1 cellular context compared by ENCODE assay signal in the genomic region with DNA sequence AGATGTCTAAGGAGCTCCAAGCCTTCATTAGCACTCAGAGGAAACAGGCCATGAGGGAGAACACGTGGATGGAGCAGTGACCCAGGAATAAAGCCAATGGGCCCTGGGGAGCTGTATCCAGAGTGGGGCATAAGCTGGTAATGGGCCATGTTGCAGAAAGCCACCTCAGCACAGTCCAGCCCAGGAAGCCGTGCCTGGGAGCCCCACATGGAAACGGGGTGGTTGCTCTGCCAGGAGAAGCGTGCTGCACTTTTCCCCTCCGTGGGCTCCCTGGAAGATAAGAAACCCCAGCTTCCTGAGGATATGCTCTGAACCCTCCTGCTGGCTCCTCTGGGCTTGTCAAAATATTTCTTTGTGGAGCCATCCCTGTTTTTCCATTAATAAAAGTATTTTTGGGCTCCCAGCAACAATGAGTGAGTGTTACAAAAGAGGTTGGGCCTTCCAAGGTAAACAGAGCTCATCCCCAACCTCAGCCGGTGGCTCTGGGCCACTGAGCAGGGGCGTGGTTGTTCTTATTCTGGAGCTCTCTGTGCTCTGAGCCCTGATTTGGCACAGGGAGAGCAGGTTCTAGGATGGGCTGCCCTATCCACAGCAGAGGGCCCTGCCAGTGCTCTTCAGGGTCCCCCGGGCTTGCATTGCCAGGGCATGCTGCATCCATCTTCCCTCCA.
TF ChIP-seq lines count a peak whose summit lies in the region.

No MANE protein-coding gene starts in this region.

TF ChIP-seq in K562, 482 proteins besides CTCF, POLR2A, EP300 and RAD21:
- TF ChIP-seq, protein P1, sequence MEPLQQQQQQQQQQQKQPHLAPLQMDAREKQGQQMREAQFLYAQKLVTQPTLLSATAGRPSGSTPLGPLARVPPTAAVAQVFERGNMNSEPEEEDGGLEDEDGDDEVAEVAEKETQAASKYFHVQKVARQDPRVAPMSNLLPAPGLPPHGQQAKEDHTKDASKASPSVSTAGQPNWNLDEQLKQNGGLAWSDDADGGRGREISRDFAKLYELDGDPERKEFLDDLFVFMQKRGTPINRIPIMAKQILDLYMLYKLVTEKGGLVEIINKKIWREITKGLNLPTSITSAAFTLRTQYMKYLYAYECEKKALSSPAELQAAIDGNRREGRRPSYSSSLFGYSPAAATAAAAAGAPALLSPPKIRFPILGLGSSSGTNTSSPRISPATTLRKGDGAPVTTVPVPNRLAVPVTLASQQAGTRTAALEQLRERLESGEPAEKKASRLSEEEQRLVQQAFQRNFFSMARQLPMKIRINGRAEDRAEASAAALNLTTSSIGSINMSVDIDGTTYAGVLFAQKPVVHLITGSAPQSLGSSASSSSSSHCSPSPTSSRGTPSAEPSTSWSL (CRISPR knock-in tag; IDR thresholded peaks at IDR 0.05; ENCODE audit: borderline replicate concordance) = no peak
- TF ChIP-seq ZNF830 (CRISPR knock-in tag; IDR thresholded peaks at IDR 0.05) (no peak), ARID3A (IDR thresholded peaks at IDR 0.05; ENCODE audit: borderline replicate concordance, low read depth, low read length) (no peak), ARID1B (IDR thresholded peaks at IDR 0.05) (no peak), SLC30A9 (CRISPR knock-in tag; IDR thresholded peaks at IDR 0.05) (no peak), ZNF384 (IDR thresholded peaks at IDR 0.05; ENCODE audit: low read depth, low read length) (no peak)
- TF ChIP-seq, protein P2, sequence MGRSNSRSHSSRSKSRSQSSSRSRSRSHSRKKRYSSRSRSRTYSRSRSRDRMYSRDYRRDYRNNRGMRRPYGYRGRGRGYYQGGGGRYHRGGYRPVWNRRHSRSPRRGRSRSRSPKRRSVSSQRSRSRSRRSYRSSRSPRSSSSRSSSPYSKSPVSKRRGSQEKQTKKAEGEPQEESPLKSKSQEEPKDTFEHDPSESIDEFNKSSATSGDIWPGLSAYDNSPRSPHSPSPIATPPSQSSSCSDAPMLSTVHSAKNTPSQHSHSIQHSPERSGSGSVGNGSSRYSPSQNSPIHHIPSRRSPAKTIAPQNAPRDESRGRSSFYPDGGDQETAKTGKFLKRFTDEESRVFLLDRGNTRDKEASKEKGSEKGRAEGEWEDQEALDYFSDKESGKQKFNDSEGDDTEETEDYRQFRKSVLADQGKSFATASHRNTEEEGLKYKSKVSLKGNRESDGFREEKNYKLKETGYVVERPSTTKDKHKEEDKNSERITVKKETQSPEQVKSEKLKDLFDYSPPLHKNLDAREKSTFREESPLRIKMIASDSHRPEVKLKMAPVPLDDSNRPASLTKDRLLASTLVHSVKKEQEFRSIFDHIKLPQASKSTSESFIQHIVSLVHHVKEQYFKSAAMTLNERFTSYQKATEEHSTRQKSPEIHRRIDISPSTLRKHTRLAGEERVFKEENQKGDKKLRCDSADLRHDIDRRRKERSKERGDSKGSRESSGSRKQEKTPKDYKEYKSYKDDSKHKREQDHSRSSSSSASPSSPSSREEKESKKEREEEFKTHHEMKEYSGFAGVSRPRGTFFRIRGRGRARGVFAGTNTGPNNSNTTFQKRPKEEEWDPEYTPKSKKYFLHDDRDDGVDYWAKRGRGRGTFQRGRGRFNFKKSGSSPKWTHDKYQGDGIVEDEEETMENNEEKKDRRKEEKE (IDR thresholded peaks at IDR 0.05; ENCODE audit: borderline replicate concordance in 1 of 2, control insufficient read depth in 1 of 2, low read depth in 2 of 2, low read length in 1 of 2) = no peak
- TF ChIP-seq, protein P3, sequence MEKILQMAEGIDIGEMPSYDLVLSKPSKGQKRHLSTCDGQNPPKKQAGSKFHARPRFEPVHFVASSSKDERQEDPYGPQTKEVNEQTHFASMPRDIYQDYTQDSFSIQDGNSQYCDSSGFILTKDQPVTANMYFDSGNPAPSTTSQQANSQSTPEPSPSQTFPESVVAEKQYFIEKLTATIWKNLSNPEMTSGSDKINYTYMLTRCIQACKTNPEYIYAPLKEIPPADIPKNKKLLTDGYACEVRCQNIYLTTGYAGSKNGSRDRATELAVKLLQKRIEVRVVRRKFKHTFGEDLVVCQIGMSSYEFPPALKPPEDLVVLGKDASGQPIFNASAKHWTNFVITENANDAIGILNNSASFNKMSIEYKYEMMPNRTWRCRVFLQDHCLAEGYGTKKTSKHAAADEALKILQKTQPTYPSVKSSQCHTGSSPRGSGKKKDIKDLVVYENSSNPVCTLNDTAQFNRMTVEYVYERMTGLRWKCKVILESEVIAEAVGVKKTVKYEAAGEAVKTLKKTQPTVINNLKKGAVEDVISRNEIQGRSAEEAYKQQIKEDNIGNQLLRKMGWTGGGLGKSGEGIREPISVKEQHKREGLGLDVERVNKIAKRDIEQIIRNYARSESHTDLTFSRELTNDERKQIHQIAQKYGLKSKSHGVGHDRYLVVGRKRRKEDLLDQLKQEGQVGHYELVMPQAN (IDR thresholded peaks at IDR 0.05; ENCODE audit: borderline replicate concordance) = no peak
- TF ChIP-seq, protein P4, sequence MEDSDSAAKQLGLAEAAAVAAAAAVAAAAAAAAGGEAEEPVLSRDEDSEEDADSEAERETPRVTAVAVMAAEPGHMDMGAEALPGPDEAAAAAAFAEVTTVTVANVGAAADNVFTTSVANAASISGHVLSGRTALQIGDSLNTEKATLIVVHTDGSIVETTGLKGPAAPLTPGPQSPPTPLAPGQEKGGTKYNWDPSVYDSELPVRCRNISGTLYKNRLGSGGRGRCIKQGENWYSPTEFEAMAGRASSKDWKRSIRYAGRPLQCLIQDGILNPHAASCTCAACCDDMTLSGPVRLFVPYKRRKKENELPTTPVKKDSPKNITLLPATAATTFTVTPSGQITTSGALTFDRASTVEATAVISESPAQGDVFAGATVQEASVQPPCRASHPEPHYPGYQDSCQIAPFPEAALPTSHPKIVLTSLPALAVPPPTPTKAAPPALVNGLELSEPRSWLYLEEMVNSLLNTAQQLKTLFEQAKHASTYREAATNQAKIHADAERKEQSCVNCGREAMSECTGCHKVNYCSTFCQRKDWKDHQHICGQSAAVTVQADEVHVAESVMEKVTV (CRISPR knock-in tag; IDR thresholded peaks at IDR 0.05) = no peak
